12 cellular contexts compared by ENCODE assay signal in genomic region chr6:89986650-89987074, GRCh38.
A peak's percentile ranks its signal among the peaks of the same experiment; 100 is the strongest.
DNase-seq lines count a peak whose midpoint lies in the region; ATAC-seq, FAIRE-seq and TF ChIP-seq lines count a peak whose summit lies in the region.
"Had no signal": no experiment of that assay in that cellular context is flagged by ENCODE, and none has a peak within 500 bp of the region (broad histone marks: within the 10 kb centered on the region; RNA-seq: fewer than 3 reads in every experiment).

No MANE protein-coding gene starts in this region.

- intact Hi-C loops in PC-3 (cut with micrococcal nuclease) = no loop called here
- intact Hi-C loops in endothelial cell of umbilical vein (cut with micrococcal nuclease) = no loop called here

- no peaks in the 10 kb centered on the region for H3K27me3 ChIP-seq in PC-3 (ENCODE audit: low read length)
- H3K27me3 ChIP-seq in endothelial cell of umbilical vein (ENCODE audit: control insufficient read depth in 2 of 2, insufficient read depth in 2 of 2, low read length in 2 of 2) = peaks cover 0 to 1% of the 10 kb centered on the region in 2 experiments

- no peak overlapping the region for H3K27ac Mint-ChIP-seq in T-cell

- no TSS peak for BruUV-seq in PC-3 (replicated peaks; lab: Mats Ljungman, UMichigan)
- BruUV-seq in endothelial cell of umbilical vein (replicated peaks; lab: Mats Ljungman, UMichigan) = no TSS peak

- H3K27me3 Mint-ChIP-seq in T-cell = no peaks in the 10 kb centered on the region

- dilution Hi-C loops in endothelial cell of umbilical vein (cut with MboI; ENCODE audit: extremely low pct_ligation_motif_present, low sequenced_read_pairs) = no loop called here

- POLR2A ChIA-PET in PC-3 (lab: Charles Lee; ENCODE audit: unreplicated experiment) (interaction anchor here (0.6 kb wide), 1 partner anchor 112 kb away, joined by 3 read pairs; no protein-coding TSS in a partner anchor), endothelial cell of umbilical vein (lab: Charles Lee) (no interaction called here), T-cell (lab: Charles Lee) (interaction anchor here in 1 of 2 donors (0.6 kb wide), 2 partner anchors 42 to 309 kb away, joined by 4 to 5 read pairs; no protein-coding TSS in a partner anchor)

- no peaks in the 10 kb centered on the region for H3K36me3 ChIP-seq in PC-3 (ENCODE audit: low read depth, low read length)
- no peaks in the 10 kb centered on the region for H3K36me3 ChIP-seq in endothelial cell of umbilical vein (ENCODE audit: control insufficient read depth in 2 of 2, extremely low read depth in 1 of 2, insufficient read depth in 2 of 2, low read length in 2 of 2)

- FAIRE-seq in endothelial cell of umbilical vein (lab: Jason Lieb, UNC) = peak; percentile 50
- FAIRE-seq: A204.1 had no signal

- H3K4me1 ChIP-seq in PC-3 (ENCODE audit: insufficient read depth, low read length) (peaks cover 10% of the 10 kb centered on the region; the same call in 1 of the 2 replicates), endothelial cell of umbilical vein (ENCODE audit: control insufficient read depth, extremely low read depth, insufficient read depth, low read length) (no peaks in the 10 kb centered on the region)

- H3K27ac ChIP-seq in PC-3 (ENCODE audit: low read length) (no peak overlapping the region; the same call in 1 of the 2 replicates), endothelial cell of umbilical vein (ENCODE audit: insufficient read depth, low read depth, low read length) (no peak overlapping the region)
- H3K27ac ChIP-seq: KMS-11 had no signal

- H2AFZ ChIP-seq in PC-3 (ENCODE audit: low read length) (no peak overlapping the region), endothelial cell of umbilical vein (ENCODE audit: low read depth, low read length) (no peak overlapping the region)

- CTCF ChIA-PET in PC-3 (lab: Charles Lee) = no interaction called here
- CTCF ChIA-PET in endothelial cell of umbilical vein (lab: Charles Lee) = interaction anchor here (0.9 to 2.5 kb wide), 2 partner anchors 14 to 46 kb away, joined by 3 to 10 read pairs; no protein-coding TSS in a partner anchor
- CTCF ChIA-PET in T-cell (lab: Charles Lee) = interaction anchor here (0.6 to 0.9 kb wide), 3 partner anchors 9 to 636 kb away, joined by 3 to 4 read pairs (median 4); no protein-coding TSS in a partner anchor

- no peaks in the 10 kb centered on the region for H3F3A ChIP-seq in PC-3 (ENCODE audit: low read length, unreplicated experiment)

- H3K9me3 Mint-ChIP-seq in T-cell = no peaks in the 10 kb centered on the region

- DNase-seq in NCI-H2227 treated with DMSO at 0.1 percent for 48 hours (lab: John Stamatoyannopoulos, UW) (peak; percentile 12), NCI-H2227 (lab: John Stamatoyannopoulos, UW; ENCODE audit: unreplicated experiment) (no peak), PC-3 (peak; percentile 37), endothelial cell of umbilical vein (ENCODE audit: low read depth, low spot score) (no peak), renal cortical epithelial cell (ENCODE audit: low read depth) (peak; percentile 87), T-cell (no peak)
- DNase-seq in stimulated activated CD4-positive, alpha-beta T cell treated with anti-CD3 and anti-CD28 coated beads, Interleukin-4, amount 100 ng/mL, for 4 hours = no peak
- DNase-seq: effector memory CD4-positive, alpha-beta T cell; T-helper 9 cell had no signal

- H4K20me1 ChIP-seq in PC-3 (ENCODE audit: low read length) (no peaks in the 10 kb centered on the region), endothelial cell of umbilical vein (replicated peaks; ENCODE audit: control insufficient read depth, extremely low read depth, insufficient read depth, low read length) (no peaks in the 10 kb centered on the region)

- no peaks in the 10 kb centered on the region for H3K9me2 ChIP-seq in PC-3 (replicated peaks; ENCODE audit: low read length)

- H3K9me1 ChIP-seq in endothelial cell of umbilical vein (replicated peaks; ENCODE audit: control insufficient read depth, extremely low read depth, insufficient read depth, low read length) = no peaks in the 10 kb centered on the region

- no peak for TF ChIP-seq POLR2A in endothelial cell of umbilical vein (IDR thresholded peaks at IDR 0.05; ENCODE audit: low read depth, low read length)

- H3K4me2 ChIP-seq in PC-3 (ENCODE audit: low read length) = no peak overlapping the region
- no peak overlapping the region for H3K4me2 ChIP-seq in endothelial cell of umbilical vein (ENCODE audit: insufficient read depth, low read length)
- H3K4me2 ChIP-seq: KMS-11 had no signal

- no peaks in the 10 kb centered on the region for H3K79me2 ChIP-seq in PC-3 (ENCODE audit: low read length)
- no peaks in the 10 kb centered on the region for H3K79me2 ChIP-seq in endothelial cell of umbilical vein (ENCODE audit: control insufficient read depth, insufficient read depth, low read length)

- H3K36me3 Mint-ChIP-seq in T-cell = peaks cover 47% of the 10 kb centered on the region

- H3K4me3 ChIP-seq in PC-3 (ENCODE audit: low read length) (no peak overlapping the region), endothelial cell of umbilical vein (replicated peaks in 1 of 3; ENCODE audit: insufficient read depth in 1 of 3, low read depth in 1 of 3, low read length in 3 of 3) (no peak overlapping the region)

- H3K9me3 ChIP-seq in PC-3 (ENCODE audit: low read length) (no peaks in the 10 kb centered on the region), endothelial cell of umbilical vein (replicated peaks; ENCODE audit: control insufficient read depth, insufficient read depth, low read length) (no peaks in the 10 kb centered on the region)

- H3K4me3 Mint-ChIP-seq in T-cell = no peak overlapping the region

- ATAC-seq in PC-3 (peak; percentile 27; the same call in 1 of the 2 replicates), T-cell (replicated peaks in 1 of 4) (no peak), GM18909 (IDR thresholded peaks at IDR 0.05; ENCODE audit: poor library complexity, unreplicated experiment) (no peak)

- TF ChIP-seq CTCF in PC-3 (conservative IDR thresholded peaks at IDR 0.05; ENCODE audit: low read depth, low read length) (no peak), endothelial cell of umbilical vein (IDR thresholded peaks at IDR 0.05; ENCODE audit: extremely low read depth in 1 of 2, insufficient read depth in 1 of 2, low read depth in 1 of 2, low read length in 2 of 2) (no peak)

- H3K9ac ChIP-seq in PC-3 (ENCODE audit: low read length) (no peak overlapping the region), endothelial cell of umbilical vein (replicated peaks; ENCODE audit: extremely low read depth, insufficient read depth, low read length) (no peak overlapping the region)
- H3K9ac ChIP-seq: KMS-11 had no signal

- peaks cover 59 to 75% (median 73%) of the 10 kb centered on the region in 3 donors for H3K4me1 Mint-ChIP-seq in T-cell

TF ChIP-seq in endothelial cell of umbilical vein, 7 proteins besides CTCF, POLR2A, EP300 and RAD21:
- TF ChIP-seq JUN (IDR thresholded peaks at IDR 0.05; ENCODE audit: borderline replicate concordance, insufficient read depth, insufficient read length, low read depth) (no peak), EZH2 (IDR thresholded peaks at IDR 0.05; ENCODE audit: borderline replicate concordance, low read depth, low read length, severe bottlenecking) (no peak), POLR2AphosphoS5 (IDR thresholded peaks at IDR 0.05; ENCODE audit: insufficient read depth, low read depth, low read length) (no peak), MYC (IDR thresholded peaks at IDR 0.05; ENCODE audit: low read depth, low read length) (no peak), GATA2 (IDR thresholded peaks at IDR 0.05; ENCODE audit: insufficient read depth, insufficient read length, low read depth, low read length) (no peak)

Comparison
In these comparisons a context has a peak if more than half of its experiments do, and no peak if none do; other contexts are left out.
1. DNase-seq: peak in NCI-H2227 treated with DMSO at 0.1 percent for 48 hours (single experiment), PC-3 (single experiment) and renal cortical epithelial cell (single experiment); none in NCI-H2227 (single experiment), endothelial cell of umbilical vein (single experiment), stimulated activated CD4-positive, alpha-beta T cell treated with anti-CD3 and anti-CD28 coated beads, Interleukin-4, amount 100 ng/mL, for 4 hours (0 of 2) and T-cell (0 of 34).